ENCODE assay signal across 21 cellular contexts in genomic region chr19:49926520-49926919, GRCh38. TPM values are rescaled to one million over a fixed set of nuclear protein-coding genes. Genes with fewer than 3 reads are reported as not detected.
DNase-seq lines count a peak whose midpoint lies in the region; ATAC-seq and TF ChIP-seq lines count a peak whose summit lies in the region.
"Had no signal": no experiment of that assay in that cellular context is flagged by ENCODE, and none has a peak within 500 bp of the region (broad histone marks: within the 10 kb centered on the region; RNA-seq: fewer than 3 reads in every experiment).

No MANE protein-coding gene starts in this region.

- intact Hi-C loops in CD14-positive monocyte (cut with micrococcal nuclease) (loop anchor here in 1 of 2 donors (5.0 kb wide), 1 partner anchor 39 kb away; no protein-coding TSS in a partner anchor), OCI-LY7 (cut with micrococcal nuclease; ENCODE audit: unreplicated experiment) (no loop called here)

- no peak overlapping the region for H2AFZ ChIP-seq in OCI-LY7 (ENCODE audit: low read length)

- peaks cover 89% of the 10 kb centered on the region for H3K36me3 ChIP-seq in OCI-LY7 (ENCODE audit: insufficient read depth, low read length)

- POLR2A ChIA-PET in OCI-LY7 (lab: Charles Lee) (no interaction called here), WTC11 (lab: Charles Lee) (no interaction called here)

- ATAC-seq in central memory CD8-positive, alpha-beta T cell (replicated peaks; ENCODE audit: extremely low read depth, poor library complexity, severe bottlenecking) = no peak
- ATAC-seq in WTC11 = no peak
- ATAC-seq in GM19452 (IDR thresholded peaks at IDR 0.05; ENCODE audit: unreplicated experiment) = no peak
- ATAC-seq: naive thymus-derived CD4-positive, alpha-beta T cell had no signal

- H3K4me3 Mint-ChIP-seq in CD14-positive monocyte (no peak overlapping the region), WTC11 (no peak overlapping the region)
- peak overlapping the region; percentile 29 for H3K4me3 Mint-ChIP-seq in central memory CD8-positive, alpha-beta T cell

- peaks cover 66% of the 10 kb centered on the region for H3K4me1 Mint-ChIP-seq in CD14-positive monocyte
- peaks cover 54% of the 10 kb centered on the region for H3K4me1 Mint-ChIP-seq in central memory CD8-positive, alpha-beta T cell
- peaks cover 40% of the 10 kb centered on the region for H3K4me1 Mint-ChIP-seq in WTC11

- H3K79me2 ChIP-seq in OCI-LY7 (ENCODE audit: insufficient read depth, low read depth, low read length) = peaks cover 98% of the 10 kb centered on the region

- no peak for TF ChIP-seq CTCF in CD14-positive monocyte (IDR thresholded peaks at IDR 0.05)
- no peak for TF ChIP-seq CTCF in OCI-LY7 (conservative IDR thresholded peaks at IDR 0.05; ENCODE audit: low read length)
- no peak for TF ChIP-seq CTCF in WTC11 (IDR thresholded peaks at IDR 0.05)

- peak overlapping the region; percentile 91 for H3K4me3 ChIP-seq in OCI-LY7 (ENCODE audit: low read depth, low read length, poor library complexity, severe bottlenecking)
- H3K4me3 ChIP-seq: esophagus squamous epithelium had no signal

- H3K4me1 ChIP-seq in OCI-LY7 (ENCODE audit: insufficient read depth, low read length, poor library complexity, severe bottlenecking) = peaks cover 76% of the 10 kb centered on the region

- peaks cover 0 to 6% (median 0%) of the 10 kb centered on the region in 3 donors for H3K27me3 Mint-ChIP-seq in CD14-positive monocyte (ENCODE audit: low read depth in 3 of 3)
- no peaks in the 10 kb centered on the region for H3K27me3 Mint-ChIP-seq in central memory CD8-positive, alpha-beta T cell
- peaks cover 4% of the 10 kb centered on the region; the same call in 1 of the 2 replicates for H3K27me3 Mint-ChIP-seq in WTC11 (ENCODE audit: low read depth)
- H3K27me3 Mint-ChIP-seq: progenitor cell of endocrine pancreas had no signal

- no TSS peak for BruUV-seq in OCI-LY7 (replicated peaks; lab: Mats Ljungman, UMichigan)

- peak overlapping the region in 4 of 7 donors; percentile 48 to 96 (median 74) for H3K27ac Mint-ChIP-seq in CD14-positive monocyte
- H3K27ac Mint-ChIP-seq in central memory CD8-positive, alpha-beta T cell (ENCODE audit: low read depth) = no peak overlapping the region
- H3K27ac Mint-ChIP-seq in WTC11 = no peak overlapping the region
- H3K27ac Mint-ChIP-seq: progenitor cell of endocrine pancreas had no signal

- peaks cover 48 to 65% of the 10 kb centered on the region in 2 donors for H3K36me3 Mint-ChIP-seq in CD14-positive monocyte
- H3K36me3 Mint-ChIP-seq in central memory CD8-positive, alpha-beta T cell (ENCODE audit: insufficient read depth) = peaks cover 58% of the 10 kb centered on the region
- peaks cover 31% of the 10 kb centered on the region for H3K36me3 Mint-ChIP-seq in WTC11

- DNase-seq in NCI-H82 (lab: John Stamatoyannopoulos, UW) (peak; percentile 52), NCI-H82 treated with DMSO at 0.1 percent for 48 hours (lab: John Stamatoyannopoulos, UW; ENCODE audit: unreplicated experiment) (no peak), CD14-positive monocyte (ENCODE audit: low spot score) (no peak), OCI-LY7 (ENCODE audit: low spot score) (no peak), WTC11 (ENCODE audit: low spot score) (no peak), SK-N-DZ (ENCODE audit: low spot score) (no peak)
- no peak for DNase-seq in central memory CD8-positive, alpha-beta T cell (ENCODE audit: low spot score in 2 of 2)
- DNase-seq: activated gamma-delta T cell; aorta; effector memory CD4-positive, alpha-beta T cell; esophagus squamous epithelium; mesenchymal stem cell; naive thymus-derived CD4-positive, alpha-beta T cell; NCI-H1694 treated with DMSO at 0.1 percent for 48 hours; NCI-H345; NK-92 treated with Interleukin-12 subunit alpha and Interleukin-12 subunit beta, amount 100 ng/mL, for 24 hours; stimulated activated CD4-positive, alpha-beta T cell treated with anti-CD3 and anti-CD28 coated beads, Interleukin-2, amount 100 ng/mL, for 24 hours had no signal

- CTCF ChIA-PET in OCI-LY7 (lab: Charles Lee; ENCODE audit: unreplicated experiment) = no interaction called here
- CTCF ChIA-PET in WTC11 (lab: Charles Lee) = no interaction called here

- H3K4me2 ChIP-seq in OCI-LY7 (ENCODE audit: low read length) = peak overlapping the region; percentile 92

- peaks cover 21% of the 10 kb centered on the region; the same call in 1 of the 2 replicates for H4K20me1 ChIP-seq in OCI-LY7 (ENCODE audit: insufficient read depth, low read length)

- H3K9me2 ChIP-seq in OCI-LY7 (ENCODE audit: insufficient read depth, low read length) = no peaks in the 10 kb centered on the region

- H3K9me3 Mint-ChIP-seq in CD14-positive monocyte = peaks cover 0 to 4% (median 0%) of the 10 kb centered on the region in 7 donors
- H3K9me3 Mint-ChIP-seq in central memory CD8-positive, alpha-beta T cell = no peaks in the 10 kb centered on the region
- H3K9me3 Mint-ChIP-seq in WTC11 = no peaks in the 10 kb centered on the region

- peak overlapping the region; percentile 90 for H3K27ac ChIP-seq in OCI-LY7 (ENCODE audit: low read depth, low read length, poor library complexity, severe bottlenecking)
- H3K27ac ChIP-seq: esophagus squamous epithelium had no signal

- H3K9me3 ChIP-seq in OCI-LY7 (ENCODE audit: low read length) = no peaks in the 10 kb centered on the region
- H3K9me3 ChIP-seq: esophagus squamous epithelium had no signal

TF ChIP-seq in WTC11, 78 proteins besides CTCF, POLR2A, EP300 and RAD21 (continues in another document):
- TF ChIP-seq USF2 (CRISPR knock-in tag; IDR thresholded peaks at IDR 0.05) (no peak), ESRRA (CRISPR knock-in tag; IDR thresholded peaks at IDR 0.05; ENCODE audit: borderline replicate concordance) (no peak), ZSCAN18 (CRISPR knock-in tag; IDR thresholded peaks at IDR 0.05) (no peak), FOXP4 (CRISPR knock-in tag; IDR thresholded peaks at IDR 0.05) (no peak), ZNF671 (CRISPR knock-in tag; IDR thresholded peaks at IDR 0.05) (no peak)

RNA-seq across cellular contexts. Expression of gene ATF5, which starts 2.5 kb away (rescaled TPM):
- polyA plus RNA-seq in CD14-positive monocyte = 1 to 10 TPM; 5.8 to 6.0 TPM
- 265 and 268 TPM in 2 replicates for total RNA-seq in OCI-LY7 (2014; rRNA removed; shearing (Covaris generic))
- total RNA-seq in OCI-LY7 (2022) (527 and 597 TPM in 2 replicates), WTC11 (2021) (9.0 to 10.8 TPM (median 10.8 TPM) in 3 replicates)
- 1.9 and 3.8 TPM in 2 replicates for polyA plus RNA-seq in SK-N-DZ (2014; cell fraction: cytosol; rRNA removed)
- polyA plus RNA-seq in SK-N-DZ (2014; cell fraction: nucleus; rRNA removed) = 1.3 and 3.4 TPM in 2 replicates

RNA-seq across cellular contexts. Expression of gene NUP62, which starts 2.8 kb away (rescaled TPM):
- 10 to 100 TPM; 48.6 to 62.2 TPM for polyA plus RNA-seq in CD14-positive monocyte
- 56.3 and 75.6 TPM in 2 replicates for total RNA-seq in OCI-LY7 (2014; rRNA removed; shearing (Covaris generic))
- total RNA-seq in OCI-LY7 (2022) (70.1 and 76.3 TPM in 2 replicates), WTC11 (2021) (87.1 to 91.4 TPM (median 90.3 TPM) in 3 replicates)
- polyA plus RNA-seq in SK-N-DZ (2014; cell fraction: cytosol; rRNA removed) = 61.4 and 63.4 TPM in 2 replicates
- 19.8 and 22.5 TPM in 2 replicates for polyA plus RNA-seq in SK-N-DZ (2014; cell fraction: nucleus; rRNA removed)

RNA-seq across cellular contexts. Expression of gene IL4I1, which starts 29.8 kb away (rescaled TPM):
- polyA plus RNA-seq in CD14-positive monocyte = 1 to 10 TPM; 7.0 to 7.6 TPM
- total RNA-seq in OCI-LY7 (2014; rRNA removed; shearing (Covaris generic)) = 0.25 and 0.39 TPM in 2 replicates
- total RNA-seq in OCI-LY7 (2022) = 1.7 and 1.8 TPM in 2 replicates
- total RNA-seq in WTC11 (2021) = 0.83 to 1.4 TPM (median 0.99 TPM) in 3 replicates
- polyA plus RNA-seq in SK-N-DZ (2014; cell fraction: cytosol; rRNA removed) = not detected in 2 replicates
- polyA plus RNA-seq in SK-N-DZ (2014; cell fraction: nucleus; rRNA removed) = not detected in 2 replicates
- polyA plus RNA-seq: naive thymus-derived CD4-positive, alpha-beta T cell had no signal

RNA-seq across cellular contexts. Expression of gene SIGLEC11, which starts 34.5 kb away (rescaled TPM):
- polyA plus RNA-seq in CD14-positive monocyte = under 1 TPM; 0.28 to 0.67 TPM
- total RNA-seq in OCI-LY7 (2014; rRNA removed; shearing (Covaris generic)) = not detected in 2 replicates
- total RNA-seq in OCI-LY7 (2022) (not detected in 2 replicates), WTC11 (2021) (not detected in 3 replicates)
- polyA plus RNA-seq in SK-N-DZ (2014; cell fraction: cytosol; rRNA removed) = not detected in 2 replicates
- not detected in 2 replicates for polyA plus RNA-seq in SK-N-DZ (2014; cell fraction: nucleus; rRNA removed)
- total RNA-seq: chondrocyte, progenitor cell of endocrine pancreas had no signal
- polyA plus RNA-seq: BJ; naive thymus-derived CD4-positive, alpha-beta T cell had no signal

RNA-seq across cellular contexts. Expression of gene TBC1D17, which starts 49.0 kb away (rescaled TPM):
- 1 to 10 TPM; 3.1 to 4.5 TPM for polyA plus RNA-seq in CD14-positive monocyte
- total RNA-seq in OCI-LY7 (2014; rRNA removed; shearing (Covaris generic)) = 7.9 and 8.0 TPM in 2 replicates
- total RNA-seq in OCI-LY7 (2022) = 24.0 and 31.1 TPM in 2 replicates
- 44.4 to 52.8 TPM (median 46.7 TPM) in 3 replicates for total RNA-seq in WTC11 (2021)
- polyA plus RNA-seq in SK-N-DZ (2014; cell fraction: cytosol; rRNA removed) = 4.3 and 5.3 TPM in 2 replicates
- 10.3 and 15.1 TPM in 2 replicates for polyA plus RNA-seq in SK-N-DZ (2014; cell fraction: nucleus; rRNA removed)

Comparison
In these comparisons a context has a peak if more than half of its experiments do, and no peak if none do; other contexts are left out.
1. H3K27ac Mint-ChIP-seq: peak in CD14-positive monocyte (4 of 7); none in central memory CD8-positive, alpha-beta T cell (single experiment) and WTC11 (single experiment).
2. RNA of gene ATF5, which starts 2.5 kb away (total RNA-seq): 265 to 597 TPM in OCI-LY7; 9.0 to 10.8 TPM in WTC11; every median in the first group is over 10 times any median in the second.